In the genomic region with DNA sequence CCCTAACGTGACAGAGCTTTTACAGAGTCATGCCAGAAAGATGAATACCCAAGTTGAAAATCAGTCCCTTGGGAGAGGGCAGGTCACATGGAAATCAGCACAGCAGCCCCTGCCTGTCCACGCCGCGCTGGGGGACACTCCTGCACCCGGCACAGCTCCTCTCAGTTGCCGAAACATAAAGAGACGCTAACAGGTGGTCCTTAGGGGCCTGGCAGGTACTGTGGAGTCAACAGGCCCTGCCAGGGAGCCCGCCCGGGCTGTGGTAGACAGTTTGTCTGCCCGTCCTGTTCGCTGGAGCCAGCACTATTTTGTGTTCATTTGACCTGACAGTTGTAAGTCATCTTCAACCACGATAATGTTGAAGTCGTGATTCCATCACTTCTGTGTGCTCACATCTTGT, we compare ENCODE assay signal across 20 cellular contexts. TPM values are rescaled to one million over a fixed set of nuclear protein-coding genes. Genes with fewer than 3 reads are reported as not detected.
A peak's percentile ranks its signal among the peaks of the same experiment; 100 is the strongest.
DNase-seq lines count a peak whose midpoint lies in the region; ATAC-seq and TF ChIP-seq lines count a peak whose summit lies in the region.
"Had no signal": no experiment of that assay in that cellular context is flagged by ENCODE, and none has a peak within 500 bp of the region (broad histone marks: within the 10 kb centered on the region; RNA-seq: fewer than 3 reads in every experiment).

No MANE protein-coding gene starts in this region.

- no peak overlapping the region for H3K4me3 ChIP-seq in RWPE2 (ENCODE audit: severe bottlenecking)
- H3K4me3 ChIP-seq in CD8-positive, alpha-beta memory T cell (ENCODE audit: low read length): no peak overlapping the region
- H3K4me3 ChIP-seq: GM23248, Peyer's patch had no signal

- H3K4me3 Mint-ChIP-seq in nephron progenitor cell: no peak overlapping the region
- no peak overlapping the region for H3K4me3 Mint-ChIP-seq in stimulated activated effector memory CD8-positive, alpha-beta T cell treated with anti-CD3 and anti-CD28 coated beads, Interleukin-12 subunit alpha, Interleukin-12 subunit beta, amount 100 ng/mL, for 72 hours
- no peak overlapping the region for H3K4me3 Mint-ChIP-seq in CD8-positive, alpha-beta memory T cell
- H3K4me3 Mint-ChIP-seq: B cell; CD4-positive, CD25-positive, alpha-beta regulatory T cell had no signal

- peaks cover 95% of the 10 kb centered on the region for H3K36me3 ChIP-seq in RWPE2 (ENCODE audit: low read depth)
- H3K36me3 ChIP-seq in CD8-positive, alpha-beta memory T cell (ENCODE audit: insufficient read depth, low read length): peaks cover 14% of the 10 kb centered on the region

- no peaks in the 10 kb centered on the region for H3K27me3 Mint-ChIP-seq in nephron progenitor cell (ENCODE audit: low read depth, poor library complexity)
- no peaks in the 10 kb centered on the region for H3K27me3 Mint-ChIP-seq in CD8-positive, alpha-beta memory T cell
- H3K27me3 Mint-ChIP-seq: B cell; CD4-positive, CD25-positive, alpha-beta regulatory T cell had no signal

- peak overlapping the region; percentile 77 for H3K27ac Mint-ChIP-seq in nephron progenitor cell
- H3K27ac Mint-ChIP-seq in stimulated activated effector memory CD8-positive, alpha-beta T cell treated with anti-CD3 and anti-CD28 coated beads, Interleukin-12 subunit alpha, Interleukin-12 subunit beta, amount 100 ng/mL, for 72 hours: peak overlapping the region; percentile 20
- peak overlapping the region in 1 of 8 donors; percentile 78 for H3K27ac Mint-ChIP-seq in CD8-positive, alpha-beta memory T cell
- H3K27ac Mint-ChIP-seq: B cell had no signal

- H3K27ac ChIP-seq in RWPE2 (ENCODE audit: poor library complexity, severe bottlenecking): no peak overlapping the region
- H3K27ac ChIP-seq in caudate nucleus (ENCODE audit: low read depth, low read length): no peak overlapping the region
- H3K27ac ChIP-seq in CD8-positive, alpha-beta memory T cell (ENCODE audit: low read depth, low read length): no peak overlapping the region
- H3K27ac ChIP-seq: GM23248, Peyer's patch had no signal

- ATAC-seq in RWPE2 (ENCODE audit: low read depth): no peak
- no peak for ATAC-seq in stimulated activated effector memory CD8-positive, alpha-beta T cell treated with anti-CD3 and anti-CD28 coated beads, Interleukin-12 subunit alpha, Interleukin-12 subunit beta, amount 100 ng/mL, for 72 hours

- no peaks in the 10 kb centered on the region for H3K27me3 ChIP-seq in RWPE2 (ENCODE audit: insufficient read depth, poor library complexity, severe bottlenecking)
- H3K27me3 ChIP-seq in CD8-positive, alpha-beta memory T cell (ENCODE audit: insufficient read depth, low read length, poor library complexity, severe bottlenecking): no peaks in the 10 kb centered on the region
- H3K27me3 ChIP-seq: Peyer's patch had no signal

- POLR2A ChIA-PET in CD8-positive, alpha-beta memory T cell (lab: Charles Lee): no interaction called here

- peak; percentile 49 for DNase-seq in activated CD8-positive, alpha-beta memory T cell treated with anti-CD3 and anti-CD28 coated beads, Interleukin-2, amount 50 U/mL, for 48 hours
- no peak for DNase-seq in activated CD8-positive, alpha-beta memory T cell treated with anti-CD3 and anti-CD28 coated beads, Interleukin-2, amount 50 U/mL, for 4 hours
- DNase-seq in RWPE2 (ENCODE audit: low spot score) (peak; percentile 55), nephron progenitor cell (no peak), caudate nucleus (lab: John Stamatoyannopoulos, UW) (no peak), SIG-M5 (lab: John Stamatoyannopoulos, UW) (no peak)
- DNase-seq in stimulated activated effector memory CD8-positive, alpha-beta T cell treated with anti-CD3 and anti-CD28 coated beads, Interleukin-12 subunit alpha, Interleukin-12 subunit beta, amount 100 ng/mL, for 72 hours (ENCODE audit: low spot score in 2 of 2): no peak
- no peak for DNase-seq in CD8-positive, alpha-beta memory T cell
- DNase-seq: Caco-2; CD4-positive, CD25-positive, alpha-beta regulatory T cell; GM23248; MM.1S; NCI-H1092; NCI-H1436 treated with DMSO at 0.1 percent for 48 hours; NCI-H2081; NCI-H748 treated with DMSO at 0.1 percent for 48 hours; NK-92 treated with Interleukin-12 subunit alpha and Interleukin-12 subunit beta, amount 100 ng/mL, for 24 hours; Peyer's patch; Right ventricle myocardium superior had no signal

- TF ChIP-seq CTCF in RWPE2 (IDR thresholded peaks at IDR 0.05; ENCODE audit: poor library complexity, severe bottlenecking) (no peak), nephron progenitor cell (IDR thresholded peaks at IDR 0.05) (no peak)

- CTCF ChIA-PET in CD8-positive, alpha-beta memory T cell (lab: Charles Lee): no interaction called here

- H3K9me3 Mint-ChIP-seq in nephron progenitor cell: no peaks in the 10 kb centered on the region
- no peaks in the 10 kb centered on the region for H3K9me3 Mint-ChIP-seq in stimulated activated effector memory CD8-positive, alpha-beta T cell treated with anti-CD3 and anti-CD28 coated beads, Interleukin-12 subunit alpha, Interleukin-12 subunit beta, amount 100 ng/mL, for 72 hours
- no peaks in the 10 kb centered on the region for H3K9me3 Mint-ChIP-seq in CD8-positive, alpha-beta memory T cell
- H3K9me3 Mint-ChIP-seq: CD4-positive, CD25-positive, alpha-beta regulatory T cell had no signal

- no peaks in the 10 kb centered on the region for H3K4me1 ChIP-seq in RWPE2 (ENCODE audit: insufficient read depth, poor library complexity, severe bottlenecking)
- no peaks in the 10 kb centered on the region for H3K4me1 ChIP-seq in CD8-positive, alpha-beta memory T cell (ENCODE audit: insufficient read depth, low read length)
- H3K4me1 ChIP-seq: Caco-2, Peyer's patch had no signal

- peaks cover 82% of the 10 kb centered on the region for H3K36me3 Mint-ChIP-seq in nephron progenitor cell (ENCODE audit: low read depth)
- H3K36me3 Mint-ChIP-seq in stimulated activated effector memory CD8-positive, alpha-beta T cell treated with anti-CD3 and anti-CD28 coated beads, Interleukin-12 subunit alpha, Interleukin-12 subunit beta, amount 100 ng/mL, for 72 hours: peaks cover 97% of the 10 kb centered on the region
- H3K36me3 Mint-ChIP-seq in CD8-positive, alpha-beta memory T cell: peaks cover 5 to 91% (median 19%) of the 10 kb centered on the region in 3 donors

- H3K4me1 Mint-ChIP-seq in nephron progenitor cell: peaks cover 3% of the 10 kb centered on the region
- H3K4me1 Mint-ChIP-seq in stimulated activated effector memory CD8-positive, alpha-beta T cell treated with anti-CD3 and anti-CD28 coated beads, Interleukin-12 subunit alpha, Interleukin-12 subunit beta, amount 100 ng/mL, for 72 hours: no peaks in the 10 kb centered on the region
- peaks cover 0 to 2% (median 0%) of the 10 kb centered on the region in 3 donors for H3K4me1 Mint-ChIP-seq in CD8-positive, alpha-beta memory T cell
- H3K4me1 Mint-ChIP-seq: B cell; CD4-positive, CD25-positive, alpha-beta regulatory T cell had no signal

- H3K9me3 ChIP-seq in RWPE2 (ENCODE audit: severe bottlenecking): no peaks in the 10 kb centered on the region
- H3K9me3 ChIP-seq in CD8-positive, alpha-beta memory T cell (ENCODE audit: low read length): no peaks in the 10 kb centered on the region
- H3K9me3 ChIP-seq: Caco-2, Peyer's patch had no signal

RNA-seq across cellular contexts. Expression of gene NELFA, which starts 30.5 kb away (rescaled TPM):
- 10 to 100 TPM; 42.5 to 44.6 TPM for total RNA-seq in CD8-positive, alpha-beta memory T cell
- polyA plus RNA-seq in CD8-positive, alpha-beta memory T cell: 31.2 TPM

Comparison
In these comparisons a context has a peak if more than half of its experiments do, and no peak if none do; other contexts are left out.
1. DNase-seq: peak in activated CD8-positive, alpha-beta memory T cell treated with anti-CD3 and anti-CD28 coated beads, Interleukin-2, amount 50 U/mL, for 48 hours (single experiment) and RWPE2 (single experiment); none in activated CD8-positive, alpha-beta memory T cell treated with anti-CD3 and anti-CD28 coated beads, Interleukin-2, amount 50 U/mL, for 4 hours (single experiment), nephron progenitor cell (single experiment), stimulated activated effector memory CD8-positive, alpha-beta T cell treated with anti-CD3 and anti-CD28 coated beads, Interleukin-12 subunit alpha, Interleukin-12 subunit beta, amount 100 ng/mL, for 72 hours (0 of 2), caudate nucleus (0 of 61), CD8-positive, alpha-beta memory T cell (0 of 5) and SIG-M5 (single experiment).